ENCODE assay signal across 1 cellular context in the genomic region with DNA sequence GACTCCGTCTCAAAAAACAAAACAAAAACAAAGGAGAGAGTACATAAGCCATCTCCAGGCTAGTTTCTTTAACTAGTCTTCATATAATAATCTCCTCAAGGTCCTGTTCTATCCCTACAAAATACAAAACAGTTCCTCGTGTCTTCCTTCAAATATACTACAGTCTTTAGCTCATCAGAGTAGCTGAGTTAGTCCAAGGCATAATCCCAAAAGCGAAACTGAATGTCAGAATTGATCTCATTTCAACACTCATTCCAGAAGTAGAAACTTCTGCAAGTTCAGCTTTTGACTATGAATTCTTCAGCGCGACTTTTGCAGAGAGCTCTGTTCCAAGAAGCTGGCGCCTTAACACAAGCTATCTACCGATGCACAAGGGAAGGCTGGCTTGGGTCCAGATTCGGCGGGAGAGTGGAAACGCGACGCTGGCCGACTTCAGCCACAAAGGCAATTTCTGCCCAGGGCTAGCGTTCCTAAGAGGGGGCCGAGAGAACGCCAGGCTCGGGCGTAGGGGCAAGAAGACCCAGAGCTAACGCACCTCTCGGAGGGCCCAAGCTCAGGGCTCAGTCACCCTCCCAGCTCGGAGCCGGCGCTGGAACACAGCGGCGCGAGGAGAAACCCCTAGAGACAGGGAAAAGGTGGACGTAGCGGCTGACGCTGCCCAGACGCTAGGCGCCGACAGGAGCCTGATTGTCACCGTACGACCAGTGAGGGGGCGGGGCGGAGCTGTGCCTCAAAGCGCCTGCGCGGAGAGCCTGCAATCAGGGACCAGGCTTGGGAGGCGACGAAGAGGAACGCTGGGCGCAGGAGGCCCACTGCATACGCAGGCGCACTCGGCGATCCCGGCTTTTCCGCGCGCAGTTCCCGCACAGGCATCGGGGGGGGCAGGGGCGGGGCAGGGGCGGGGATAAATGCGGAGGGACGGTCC.
TF ChIP-seq lines count a peak whose summit lies in the region.

No MANE protein-coding gene starts in this region.

TF ChIP-seq in K562, 482 proteins besides CTCF, POLR2A, EP300 and RAD21 (continued from another document and continues in another):
- TF ChIP-seq, protein P1, sequence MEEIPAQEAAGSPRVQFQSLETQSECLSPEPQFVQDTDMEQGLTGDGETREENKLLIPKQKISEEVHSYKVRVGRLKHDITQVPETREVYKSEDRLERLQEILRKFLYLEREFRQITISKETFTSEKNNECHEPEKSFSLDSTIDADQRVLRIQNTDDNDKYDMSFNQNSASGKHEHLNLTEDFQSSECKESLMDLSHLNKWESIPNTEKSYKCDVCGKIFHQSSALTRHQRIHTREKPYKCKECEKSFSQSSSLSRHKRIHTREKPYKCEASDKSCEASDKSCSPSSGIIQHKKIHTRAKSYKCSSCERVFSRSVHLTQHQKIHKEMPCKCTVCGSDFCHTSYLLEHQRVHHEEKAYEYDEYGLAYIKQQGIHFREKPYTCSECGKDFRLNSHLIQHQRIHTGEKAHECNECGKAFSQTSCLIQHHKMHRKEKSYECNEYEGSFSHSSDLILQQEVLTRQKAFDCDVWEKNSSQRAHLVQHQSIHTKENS (CRISPR knock-in tag; IDR thresholded peaks at IDR 0.05): no peak
- no peak for TF ChIP-seq CBFB (CRISPR knock-in tag; IDR thresholded peaks at IDR 0.05)
- no peak for TF ChIP-seq SREBF2 (CRISPR knock-in tag; IDR thresholded peaks at IDR 0.05)
- TF ChIP-seq ZNF766 (CRISPR knock-in tag; conservative IDR thresholded peaks at IDR 0.05): peak; percentile 70; the same call in 1 of the 2 replicates
- TF ChIP-seq ZFP1 (CRISPR knock-in tag; IDR thresholded peaks at IDR 0.05): no peak; the same call in 1 of the 2 replicates
- TF ChIP-seq SMC3 (conservative IDR thresholded peaks at IDR 0.05; ENCODE audit: insufficient read depth, low read depth, low read length): no peak
- no peak for TF ChIP-seq ZNF239 (CRISPR knock-in tag; IDR thresholded peaks at IDR 0.05)
- no peak for TF ChIP-seq RHOXF2B (CRISPR knock-in tag; conservative IDR thresholded peaks at IDR 0.05)
- TF ChIP-seq, protein P2, sequence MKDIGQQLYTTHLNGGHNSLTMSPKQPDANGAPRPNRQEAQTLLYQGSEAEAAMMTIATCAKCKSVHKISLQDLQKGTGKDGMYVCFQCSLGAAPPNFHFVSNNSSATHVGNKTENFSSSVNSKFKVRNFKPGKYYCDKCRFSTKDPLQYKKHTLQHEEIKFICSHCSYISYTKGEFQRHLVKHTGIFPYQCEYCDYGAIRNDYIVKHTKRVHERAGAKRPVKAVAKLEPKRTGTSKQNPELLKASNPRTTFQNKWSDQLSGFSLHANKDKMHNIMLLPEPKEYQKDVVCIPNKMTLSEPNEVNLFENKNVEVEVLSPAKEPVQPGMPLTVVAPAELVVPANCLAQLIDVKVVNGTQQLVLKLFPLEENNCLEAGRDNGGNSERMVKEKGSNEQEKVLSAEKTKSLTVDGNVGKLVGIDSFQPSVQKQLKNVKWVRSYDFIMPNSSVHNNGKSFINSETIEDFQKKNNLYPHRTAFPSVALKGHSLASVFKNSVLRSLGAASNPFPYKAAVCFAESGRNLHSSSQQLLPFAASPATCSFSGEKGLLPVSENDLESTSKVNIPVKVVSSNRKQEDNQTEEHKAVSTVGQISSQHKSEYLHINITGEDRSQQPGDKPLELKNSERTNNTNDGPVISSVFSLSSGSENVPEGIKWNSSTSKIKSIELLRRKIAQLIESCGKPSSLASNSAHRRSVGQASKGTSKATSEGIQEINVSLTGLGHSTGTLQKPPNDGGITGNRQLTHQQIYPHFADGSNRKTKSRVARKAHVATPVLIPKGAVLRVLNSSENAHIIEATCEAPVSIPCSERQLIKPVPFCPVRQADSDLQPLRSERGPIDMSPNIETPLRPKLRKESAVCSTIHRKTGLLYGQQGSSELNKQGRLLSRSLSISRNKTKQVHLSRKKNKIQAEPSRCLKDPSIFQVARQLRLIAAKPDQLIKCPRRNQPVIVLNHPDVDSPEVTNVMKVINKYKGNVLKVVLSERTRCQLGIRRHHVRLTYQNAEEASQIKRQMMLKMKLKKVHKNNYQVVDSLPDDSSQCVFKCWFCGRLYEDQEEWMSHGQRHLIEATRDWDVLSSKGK (CRISPR knock-in tag; IDR thresholded peaks at IDR 0.05): no peak
- TF ChIP-seq CEBPB (tag; IDR thresholded peaks at IDR 0.05): no peak
- TF ChIP-seq CBFA2T3 (IDR thresholded peaks at IDR 0.05): peak; percentile 61
- TF ChIP-seq CBFA2T2 (conservative IDR thresholded peaks at IDR 0.05): no peak
- TF ChIP-seq KLF1 (tag; IDR thresholded peaks at IDR 0.05): no peak
- TF ChIP-seq, protein P3, sequence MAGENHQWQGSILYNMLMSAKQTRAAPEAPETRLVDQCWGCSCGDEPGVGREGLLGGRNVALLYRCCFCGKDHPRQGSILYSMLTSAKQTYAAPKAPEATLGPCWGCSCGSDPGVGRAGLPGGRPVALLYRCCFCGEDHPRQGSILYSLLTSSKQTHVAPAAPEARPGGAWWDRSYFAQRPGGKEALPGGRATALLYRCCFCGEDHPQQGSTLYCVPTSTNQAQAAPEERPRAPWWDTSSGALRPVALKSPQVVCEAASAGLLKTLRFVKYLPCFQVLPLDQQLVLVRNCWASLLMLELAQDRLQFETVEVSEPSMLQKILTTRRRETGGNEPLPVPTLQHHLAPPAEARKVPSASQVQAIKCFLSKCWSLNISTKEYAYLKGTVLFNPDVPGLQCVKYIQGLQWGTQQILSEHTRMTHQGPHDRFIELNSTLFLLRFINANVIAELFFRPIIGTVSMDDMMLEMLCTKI (IDR thresholded peaks at IDR 0.05; ENCODE audit: partially characterized antibody): no peak
- TF ChIP-seq ZNF431 (CRISPR knock-in tag; IDR thresholded peaks at IDR 0.05): no peak
- 0 out of 2 replicates have a peak, but pooled peaks have one; percentile 2 for TF ChIP-seq MAFK (IDR thresholded peaks at IDR 0.05; ENCODE audit: low read length)
- no peak for TF ChIP-seq ZNF253 (CRISPR knock-in tag; conservative IDR thresholded peaks at IDR 0.05)
- TF ChIP-seq ZNF444 (CRISPR knock-in tag; IDR thresholded peaks at IDR 0.05): no peak
- TF ChIP-seq NEUROD1 (IDR thresholded peaks at IDR 0.05; ENCODE audit: borderline replicate concordance, low read depth, low read length, partially characterized antibody): no peak
- TF ChIP-seq, protein P4, sequence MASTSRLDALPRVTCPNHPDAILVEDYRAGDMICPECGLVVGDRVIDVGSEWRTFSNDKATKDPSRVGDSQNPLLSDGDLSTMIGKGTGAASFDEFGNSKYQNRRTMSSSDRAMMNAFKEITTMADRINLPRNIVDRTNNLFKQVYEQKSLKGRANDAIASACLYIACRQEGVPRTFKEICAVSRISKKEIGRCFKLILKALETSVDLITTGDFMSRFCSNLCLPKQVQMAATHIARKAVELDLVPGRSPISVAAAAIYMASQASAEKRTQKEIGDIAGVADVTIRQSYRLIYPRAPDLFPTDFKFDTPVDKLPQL (IDR thresholded peaks at IDR 0.05; ENCODE audit: extremely low read depth, insufficient read length): peak; percentile 43
- TF ChIP-seq LARP7 (IDR thresholded peaks at IDR 0.05): 0 out of 2 replicates have a peak, but pooled peaks have one; percentile 39
- TF ChIP-seq PYGO2 (tag; IDR thresholded peaks at IDR 0.05): no peak
- TF ChIP-seq ZNF175 (CRISPR knock-in tag; IDR thresholded peaks at IDR 0.05; ENCODE audit: low read depth): no peak
- peak; percentile 86 for TF ChIP-seq TBP (optimal IDR thresholded peaks at IDR 0.05; ENCODE audit: low read depth, low read length)
- no peak for TF ChIP-seq ZBED1 (IDR thresholded peaks at IDR 0.05)
- no peak for TF ChIP-seq TCF7 (IDR thresholded peaks at IDR 0.05; ENCODE audit: borderline replicate concordance)
- no peak for TF ChIP-seq PRPF4 (IDR thresholded peaks at IDR 0.05; ENCODE audit: insufficient read depth, low read depth, low read length, poor library complexity, severe bottlenecking)
- TF ChIP-seq ZNF12 (CRISPR knock-in tag; IDR thresholded peaks at IDR 0.05): no peak; the same call in 1 of the 2 replicates
- peak; percentile 75 for TF ChIP-seq CREB1 (IDR thresholded peaks at IDR 0.05)
- TF ChIP-seq CREB1 (CRISPR knock-in tag; IDR thresholded peaks at IDR 0.05): peak; percentile 73
- TF ChIP-seq, protein P5, sequence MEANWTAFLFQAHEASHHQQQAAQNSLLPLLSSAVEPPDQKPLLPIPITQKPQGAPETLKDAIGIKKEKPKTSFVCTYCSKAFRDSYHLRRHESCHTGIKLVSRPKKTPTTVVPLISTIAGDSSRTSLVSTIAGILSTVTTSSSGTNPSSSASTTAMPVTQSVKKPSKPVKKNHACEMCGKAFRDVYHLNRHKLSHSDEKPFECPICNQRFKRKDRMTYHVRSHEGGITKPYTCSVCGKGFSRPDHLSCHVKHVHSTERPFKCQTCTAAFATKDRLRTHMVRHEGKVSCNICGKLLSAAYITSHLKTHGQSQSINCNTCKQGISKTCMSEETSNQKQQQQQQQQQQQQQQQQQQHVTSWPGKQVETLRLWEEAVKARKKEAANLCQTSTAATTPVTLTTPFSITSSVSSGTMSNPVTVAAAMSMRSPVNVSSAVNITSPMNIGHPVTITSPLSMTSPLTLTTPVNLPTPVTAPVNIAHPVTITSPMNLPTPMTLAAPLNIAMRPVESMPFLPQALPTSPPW (CRISPR knock-in tag; IDR thresholded peaks at IDR 0.05): peak; percentile 99
- TF ChIP-seq, protein P6, sequence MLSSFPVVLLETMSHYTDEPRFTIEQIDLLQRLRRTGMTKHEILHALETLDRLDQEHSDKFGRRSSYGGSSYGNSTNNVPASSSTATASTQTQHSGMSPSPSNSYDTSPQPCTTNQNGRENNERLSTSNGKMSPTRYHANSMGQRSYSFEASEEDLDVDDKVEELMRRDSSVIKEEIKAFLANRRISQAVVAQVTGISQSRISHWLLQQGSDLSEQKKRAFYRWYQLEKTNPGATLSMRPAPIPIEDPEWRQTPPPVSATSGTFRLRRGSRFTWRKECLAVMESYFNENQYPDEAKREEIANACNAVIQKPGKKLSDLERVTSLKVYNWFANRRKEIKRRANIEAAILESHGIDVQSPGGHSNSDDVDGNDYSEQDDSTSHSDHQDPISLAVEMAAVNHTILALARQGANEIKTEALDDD (IDR thresholded peaks at IDR 0.05): peak; percentile 59; the same call in 1 of the 2 replicates
- peak; percentile 86 for TF ChIP-seq POLR2AphosphoS5 (IDR thresholded peaks at IDR 0.05; ENCODE audit: control insufficient read depth, insufficient read depth, low read depth, low read length)
- TF ChIP-seq PHF20 (IDR thresholded peaks at IDR 0.05; ENCODE audit: partially characterized antibody): no peak
- TF ChIP-seq POLR2B (IDR thresholded peaks at IDR 0.05; ENCODE audit: low read depth, partially characterized antibody): peak; percentile 95
- TF ChIP-seq GTF2F1 (IDR thresholded peaks at IDR 0.05; ENCODE audit: low read depth, low read length): no peak; the same call in 1 of the 2 replicates
- TF ChIP-seq, protein P7, sequence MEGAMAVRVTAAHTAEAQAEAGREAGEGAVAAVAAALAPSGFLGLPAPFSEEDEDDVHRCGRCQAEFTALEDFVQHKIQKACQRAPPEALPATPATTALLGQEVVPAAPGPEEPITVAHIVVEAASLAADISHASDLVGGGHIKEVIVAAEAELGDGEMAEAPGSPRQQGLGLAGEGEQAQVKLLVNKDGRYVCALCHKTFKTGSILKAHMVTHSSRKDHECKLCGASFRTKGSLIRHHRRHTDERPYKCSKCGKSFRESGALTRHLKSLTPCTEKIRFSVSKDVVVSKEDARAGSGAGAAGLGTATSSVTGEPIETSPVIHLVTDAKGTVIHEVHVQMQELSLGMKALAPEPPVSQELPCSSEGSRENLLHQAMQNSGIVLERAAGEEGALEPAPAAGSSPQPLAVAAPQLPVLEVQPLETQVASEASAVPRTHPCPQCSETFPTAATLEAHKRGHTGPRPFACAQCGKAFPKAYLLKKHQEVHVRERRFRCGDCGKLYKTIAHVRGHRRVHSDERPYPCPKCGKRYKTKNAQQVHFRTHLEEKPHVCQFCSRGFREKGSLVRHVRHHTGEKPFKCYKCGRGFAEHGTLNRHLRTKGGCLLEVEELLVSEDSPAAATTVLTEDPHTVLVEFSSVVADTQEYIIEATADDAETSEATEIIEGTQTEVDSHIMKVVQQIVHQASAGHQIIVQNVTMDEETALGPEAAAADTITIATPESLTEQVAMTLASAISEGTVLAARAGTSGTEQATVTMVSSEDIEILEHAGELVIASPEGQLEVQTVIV (CRISPR knock-in tag; IDR thresholded peaks at IDR 0.05; ENCODE audit: borderline replicate concordance): no peak
- TF ChIP-seq, protein P8, sequence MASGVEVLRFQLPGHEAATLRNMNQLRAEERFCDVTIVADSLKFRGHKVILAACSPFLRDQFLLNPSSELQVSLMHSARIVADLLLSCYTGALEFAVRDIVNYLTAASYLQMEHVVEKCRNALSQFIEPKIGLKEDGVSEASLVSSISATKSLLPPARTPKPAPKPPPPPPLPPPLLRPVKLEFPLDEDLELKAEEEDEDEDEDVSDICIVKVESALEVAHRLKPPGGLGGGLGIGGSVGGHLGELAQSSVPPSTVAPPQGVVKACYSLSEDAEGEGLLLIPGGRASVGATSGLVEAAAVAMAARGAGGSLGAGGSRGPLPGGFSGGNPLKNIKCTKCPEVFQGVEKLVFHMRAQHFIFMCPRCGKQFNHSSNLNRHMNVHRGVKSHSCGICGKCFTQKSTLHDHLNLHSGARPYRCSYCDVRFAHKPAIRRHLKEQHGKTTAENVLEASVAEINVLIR (CRISPR knock-in tag; IDR thresholded peaks at IDR 0.05): 0 out of 2 replicates have a peak, but pooled peaks have one; percentile 29
- TF ChIP-seq NONO (IDR thresholded peaks at IDR 0.05; ENCODE audit: low read depth in 2 of 2, low read length in 1 of 2): peak in 1 of 2 experiments; percentile 50; a peak in 1 of 4 replicates
- no peak for TF ChIP-seq RBM39 (optimal IDR thresholded peaks at IDR 0.05; ENCODE audit: low read depth, low read length)
- no peak for TF ChIP-seq ZNF174 (CRISPR knock-in tag; IDR thresholded peaks at IDR 0.05)
- no peak for TF ChIP-seq ZNF778 (CRISPR knock-in tag; IDR thresholded peaks at IDR 0.05)
- TF ChIP-seq HNRNPL (IDR thresholded peaks at IDR 0.05; ENCODE audit: low read depth, low read length): no peak
- TF ChIP-seq FOXM1 (IDR thresholded peaks at IDR 0.05; ENCODE audit: low read depth): peak; percentile 24; the same call in 1 of the 2 replicates
- peak; percentile 64; the same call in 1 of the 2 replicates for TF ChIP-seq FOXM1 (CRISPR knock-in tag; IDR thresholded peaks at IDR 0.05; ENCODE audit: low read depth)
- TF ChIP-seq JUND (IDR thresholded peaks at IDR 0.05; ENCODE audit: borderline replicate concordance, low read depth, low read length): 0 out of 2 replicates have a peak, but pooled peaks have one; percentile 49
- TF ChIP-seq JUND (tag; IDR thresholded peaks at IDR 0.05; ENCODE audit: borderline replicate concordance, low read depth, low read length): peak; percentile 32; the same call in 1 of the 3 replicates
- TF ChIP-seq SMAD3 (CRISPR knock-in tag; conservative IDR thresholded peaks at IDR 0.05): no peak
- TF ChIP-seq KHSRP (IDR thresholded peaks at IDR 0.05): no peak
- TF ChIP-seq MEIS2 (IDR thresholded peaks at IDR 0.05; ENCODE audit: partially characterized antibody): peak; percentile 87
